ENCODE assay signal across 9 cellular contexts in the genomic region with DNA sequence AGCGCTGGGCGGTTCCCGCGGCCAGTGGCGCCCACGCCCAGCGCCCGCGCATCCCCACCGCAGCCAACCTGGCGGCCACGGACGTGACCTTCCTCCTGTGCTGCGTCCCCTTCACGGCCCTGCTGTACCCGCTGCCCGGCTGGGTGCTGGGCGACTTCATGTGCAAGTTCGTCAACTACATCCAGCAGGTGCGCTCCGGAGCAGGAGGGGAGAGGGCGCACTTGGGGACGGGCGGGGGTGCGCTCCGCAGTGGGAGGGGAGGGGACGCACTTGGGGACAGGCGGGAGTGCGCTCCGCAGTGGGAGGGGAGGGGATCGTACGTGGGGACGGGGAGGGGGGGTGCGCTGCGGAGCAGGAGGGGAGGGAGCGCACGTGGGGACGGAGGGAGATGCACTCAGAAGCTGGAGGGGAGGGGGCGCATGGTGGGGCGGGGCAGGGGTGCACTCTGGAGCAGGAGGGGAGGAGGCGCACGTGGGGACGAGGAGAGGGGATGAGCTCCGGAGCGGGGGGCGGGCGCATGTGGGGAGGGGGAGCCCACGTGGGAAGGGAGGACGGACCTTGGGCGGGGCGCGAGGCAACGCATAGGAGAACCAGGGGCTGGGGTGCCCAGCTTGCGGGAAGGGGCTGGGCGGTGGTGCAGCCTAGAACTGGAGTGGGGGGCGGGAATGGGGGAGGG. TPM values are rescaled to one million over a fixed set of nuclear protein-coding genes. Genes with fewer than 3 reads are reported as not detected.
DNase-seq lines count a peak whose midpoint lies in the region; ATAC-seq and TF ChIP-seq lines count a peak whose summit lies in the region.
"Had no signal": no experiment of that assay in that cellular context is flagged by ENCODE, and none has a peak within 500 bp of the region (broad histone marks: within the 10 kb centered on the region; RNA-seq: fewer than 3 reads in every experiment).

No MANE protein-coding gene starts in this region.

- peaks cover 33% of the 10 kb centered on the region for H3K4me1 ChIP-seq in hepatocyte (ENCODE audit: insufficient read depth)

- H3K4me1 Mint-ChIP-seq in stimulated activated naive B cell treated with anti-CD40 and anti-IgM and Interleukin-4, amounts not matched to agents 10 μg/mL and 1 μg/mL and 100 μg/mL, for 72 hours: peaks cover 18 to 40% of the 10 kb centered on the region in 2 donors

- 1% methylated on average over 18 of the region's 56 CpGs for WGBS in hepatocyte (ENCODE audit: low lambda C conversion rate, missing lambda C conversion rate)

- no peaks in the 10 kb centered on the region for H3K36me3 ChIP-seq in hepatocyte (replicated peaks; ENCODE audit: insufficient read depth, low read depth)

- no peak overlapping the region for H3K27ac ChIP-seq in hepatocyte
- H3K27ac ChIP-seq: GM23248, KMS-11 had no signal

- H3K79me2 ChIP-seq in hepatocyte: peaks cover 6% of the 10 kb centered on the region

- DNase-seq in GM12865 (ENCODE audit: low read depth) (no peak), NCI-H2227 treated with DMSO at 0.1 percent for 48 hours (lab: John Stamatoyannopoulos, UW) (peak; percentile 20), hepatocyte (ENCODE audit: low spot score) (no peak), amygdala (lab: John Stamatoyannopoulos, UW) (no peak)
- DNase-seq in stimulated activated naive B cell treated with anti-CD40 and anti-IgM and Interleukin-4, amounts not matched to agents 10 μg/mL and 1 μg/mL and 100 μg/mL, for 72 hours: no peak
- DNase-seq: GM23248 had no signal

- no peak for ATAC-seq in GM21528 (IDR thresholded peaks at IDR 0.05; ENCODE audit: low FRiP score, unreplicated experiment)
- no peak for ATAC-seq in stimulated activated naive B cell treated with anti-CD40 and anti-IgM and Interleukin-4, amounts not matched to agents 10 μg/mL and 1 μg/mL and 100 μg/mL, for 72 hours (replicated peaks)

- H4K20me1 ChIP-seq in hepatocyte (ENCODE audit: insufficient read depth, poor library complexity, severe bottlenecking): no peaks in the 10 kb centered on the region

- no peaks in the 10 kb centered on the region for H3K36me3 Mint-ChIP-seq in stimulated activated naive B cell treated with anti-CD40 and anti-IgM and Interleukin-4, amounts not matched to agents 10 μg/mL and 1 μg/mL and 100 μg/mL, for 72 hours

- H3K9me3 ChIP-seq in hepatocyte (ENCODE audit: low read depth): no peaks in the 10 kb centered on the region

- H3K9me3 Mint-ChIP-seq in stimulated activated naive B cell treated with anti-CD40 and anti-IgM and Interleukin-4, amounts not matched to agents 10 μg/mL and 1 μg/mL and 100 μg/mL, for 72 hours: no peaks in the 10 kb centered on the region
- H3K9me3 Mint-ChIP-seq: activated naive CD4-positive, alpha-beta T cell treated with anti-CD3 and anti-CD28 coated beads, Interleukin-2, amount 50 U/mL, for 72 hours had no signal

- no peak overlapping the region for H3K27ac Mint-ChIP-seq in stimulated activated naive B cell treated with anti-CD40 and anti-IgM and Interleukin-4, amounts not matched to agents 10 μg/mL and 1 μg/mL and 100 μg/mL, for 72 hours
- H3K27ac Mint-ChIP-seq: activated naive CD4-positive, alpha-beta T cell treated with anti-CD3 and anti-CD28 coated beads, Interleukin-2, amount 50 U/mL, for 72 hours had no signal

- no peaks in the 10 kb centered on the region for H3K9me2 ChIP-seq in hepatocyte (replicated peaks; ENCODE audit: insufficient read depth)

- H3K4me3 Mint-ChIP-seq in stimulated activated naive B cell treated with anti-CD40 and anti-IgM and Interleukin-4, amounts not matched to agents 10 μg/mL and 1 μg/mL and 100 μg/mL, for 72 hours: peak overlapping the region in 1 of 2 donors; percentile 76

- H3K27me3 ChIP-seq in hepatocyte: peaks cover 34% of the 10 kb centered on the region

- peak overlapping the region; percentile 94 for H3K4me2 ChIP-seq in hepatocyte

- no peak overlapping the region for H2AFZ ChIP-seq in hepatocyte
- H2AFZ ChIP-seq: GM23248 had no signal

- H3K4me3 ChIP-seq in GM12865 (ENCODE audit: low read depth, low read length) (peak overlapping the region; percentile 53), hepatocyte (no peak overlapping the region)
- H3K4me3 ChIP-seq: GM23248 had no signal

- no peak for TF ChIP-seq CTCF in GM12865 (IDR thresholded peaks at IDR 0.05; ENCODE audit: insufficient read depth, low read depth, low read length, missing control alignments)
- no peak for TF ChIP-seq CTCF in hepatocyte (IDR thresholded peaks at IDR 0.05; ENCODE audit: poor library complexity)

- peaks cover 0 to 29% of the 10 kb centered on the region in 2 donors for H3K27me3 Mint-ChIP-seq in stimulated activated naive B cell treated with anti-CD40 and anti-IgM and Interleukin-4, amounts not matched to agents 10 μg/mL and 1 μg/mL and 100 μg/mL, for 72 hours

RNA-seq across cellular contexts. Expression of gene KISS1R, which starts 1.5 kb away (rescaled TPM):
- total RNA-seq in hepatocyte: 1.3 and 1.4 TPM in 2 replicates
- polyA plus RNA-seq in hepatocyte: 2.1 and 4.2 TPM in 2 replicates
- total RNA-seq: GM23248 had no signal
- polyA plus RNA-seq: GM23248 had no signal

RNA-seq across cellular contexts. Expression of gene R3HDM4, which starts 5.6 kb away (rescaled TPM):
- 42.2 and 44.1 TPM in 2 replicates for total RNA-seq in hepatocyte
- 86.6 and 88.2 TPM in 2 replicates for polyA plus RNA-seq in hepatocyte

RNA-seq across cellular contexts. Expression of gene ARID3A, which starts 7.2 kb away (rescaled TPM):
- total RNA-seq in hepatocyte: 95.9 and 122 TPM in 2 replicates
- 180 and 203 TPM in 2 replicates for polyA plus RNA-seq in hepatocyte

RNA-seq across cellular contexts. Expression of gene RNU6-9, which starts 25.3 kb away (rescaled TPM):
- not detected in 2 replicates for total RNA-seq in hepatocyte
- polyA plus RNA-seq in hepatocyte: not detected in 2 replicates
- total RNA-seq: activated naive CD4-positive, alpha-beta T cell treated with anti-CD3 and anti-CD28 coated beads, Interleukin-2, amount 50 U/mL, for 72 hours; GM23248 had no signal
- polyA plus RNA-seq: GM23248 had no signal

RNA-seq across cellular contexts. Expression of gene MED16, which starts 25.6 kb away (rescaled TPM):
- total RNA-seq in hepatocyte: 24.4 and 32.1 TPM in 2 replicates
- 80.9 and 111 TPM in 2 replicates for polyA plus RNA-seq in hepatocyte
